ENCODE assay signal across 19 cellular contexts in genomic region chr2:105882920-105883319, GRCh38.
"Had no signal": no experiment of that assay in that cellular context is flagged by ENCODE, and none has a peak within 500 bp of the region (broad histone marks: within the 10 kb centered on the region; RNA-seq: fewer than 3 reads in every experiment).

No MANE protein-coding gene starts in this region.

- DNase-seq: activated CD4-positive, alpha-beta T cell treated with anti-CD3 and anti-CD28 coated beads for 1 hour; activated CD4-positive, alpha-beta T cell treated with anti-CD3 and anti-CD28 coated beads, Interleukin-2, amount 50 U/mL, for 4 hours; adrenal gland; cortex of kidney; heart left ventricle; kidney; left lung; mammary epithelial cell; sigmoid colon; spleen; stimulated activated naive CD4-positive, alpha-beta T cell treated with Interleukin-2 at 50 U/mL for 16 hours; tibial artery; WERI-Rb-1 had no signal

- H3K4me3 ChIP-seq: adrenal gland, breast epithelium, esophagus muscularis mucosa, gastroesophageal sphincter, heart left ventricle, left lung, sigmoid colon, spleen, tibial artery had no signal

- H3K27me3 ChIP-seq: adrenal gland, breast epithelium, esophagus muscularis mucosa, gastroesophageal sphincter, heart left ventricle, left lung, neutrophil, sigmoid colon, spleen, tibial artery had no signal

- H3K9me3 ChIP-seq: adrenal gland, breast epithelium, esophagus muscularis mucosa, gastroesophageal sphincter, neutrophil, sigmoid colon, tibial artery had no signal

- H3K4me3 Mint-ChIP-seq: activated T-helper 1 cell treated with anti-CD3 and anti-CD28 coated beads, Interleukin-12 subunit alpha, Interleukin-12 subunit beta, Interleukin-2, Interleukin-4 antibody, amounts not matched to agents 30 ng/mL and 10 ng/mL and 1 ng/mL, durations not matched to agents 14 hours and 24 hours and 36 hours had no signal

- H3K27ac ChIP-seq: adrenal gland, breast epithelium, esophagus muscularis mucosa, gastroesophageal sphincter, heart left ventricle, left lung, neutrophil, parathyroid adenoma, sigmoid colon, tibial artery, WERI-Rb-1 had no signal

- ATAC-seq: gastroesophageal sphincter, heart left ventricle, left lung had no signal

- H3K4me1 ChIP-seq: breast epithelium had no signal

- H3K27ac Mint-ChIP-seq: activated T-helper 1 cell treated with anti-CD3 and anti-CD28 coated beads, Interleukin-12 subunit alpha, Interleukin-12 subunit beta, Interleukin-2, Interleukin-4 antibody, amounts not matched to agents 30 ng/mL and 10 ng/mL and 1 ng/mL, durations not matched to agents 14 hours and 24 hours and 36 hours had no signal
